Comparison of ENCODE assay signal across 8 cellular contexts in genomic region chr20:31861346-31862156, GRCh38. TPM values are rescaled to one million over a fixed set of nuclear protein-coding genes. Genes with fewer than 3 reads are reported as not detected.
DNase-seq lines count a peak whose midpoint lies in the region; ATAC-seq and TF ChIP-seq lines count a peak whose summit lies in the region.

No MANE protein-coding gene starts in this region.

- H3K27ac ChIP-seq in HUES64 (ENCODE audit: low read depth, low read length) (peak overlapping the region; percentile 32; the same call in 1 of the 2 replicates), PC-9 (no peak overlapping the region), gastroesophageal sphincter (peak overlapping the region in 2 of 4 donors; percentile 8 to 50), ovary (peak overlapping the region in 1 of 2 donors; percentile 32), thyroid gland (no peak overlapping the region)

- H3K4me3 ChIP-seq in HUES64 (ENCODE audit: low read length) (peak overlapping the region; percentile 66), PC-9 (peak overlapping the region; percentile 43), gastroesophageal sphincter (peak overlapping the region; percentile 14 to 59), ovary (peak overlapping the region; percentile 31), thyroid gland (replicated peaks in 1 of 3) (peak overlapping the region in 2 of 3 donors; percentile 22 to 46)

- peak overlapping the region; percentile 63 for H3K9ac ChIP-seq in HUES64 (ENCODE audit: low read depth, low read length)

- no peaks in the 10 kb centered on the region for H3K79me2 ChIP-seq in PC-9 (ENCODE audit: low read depth)

- TF ChIP-seq EP300 in gastroesophageal sphincter (IDR thresholded peaks at IDR 0.05) (no peak), ovary (IDR thresholded peaks at IDR 0.05) (no peak)

- H3F3A ChIP-seq in PC-9 (ENCODE audit: insufficient read depth, low read depth) = no peaks in the 10 kb centered on the region

- BruUV-seq in PC-9 (replicated peaks; lab: Mats Ljungman, UMichigan) = no TSS peak

- H3K4me2 ChIP-seq in PC-9 = peak overlapping the region; percentile 61

- WGBS in HUES64 = 1% methylated on average over 62 of the region's 62 CpGs
- 34 to 50% methylated on average over 3 to 8 of the region's 62 CpGs for WGBS in gastroesophageal sphincter (ENCODE audit: low coverage in 1 of 2), 2 donors
- WGBS in ovary, 3 donors = 3 to 12% (median 6%) methylated on average over 29 to 62 of the region's 62 CpGs
- 12 to 17% methylated on average over 21 to 30 of the region's 62 CpGs for WGBS in thyroid gland, 2 donors

- H3K4me1 ChIP-seq in HUES64 (ENCODE audit: insufficient read depth, low read length) (peaks cover 11% of the 10 kb centered on the region; the same call in 1 of the 2 replicates), PC-9 (replicated peaks; ENCODE audit: insufficient read depth) (no peaks in the 10 kb centered on the region), gastroesophageal sphincter (peaks cover 0 to 25% (median 13%) of the 10 kb centered on the region in 3 donors), ovary (ENCODE audit: insufficient read depth) (peaks cover 3% of the 10 kb centered on the region), thyroid gland (peaks cover 10 to 19% of the 10 kb centered on the region in 2 donors)

- H3K9me3 ChIP-seq in HUES64 (ENCODE audit: insufficient read depth, low read depth, low read length) = no peaks in the 10 kb centered on the region
- no peaks in the 10 kb centered on the region for H3K9me3 ChIP-seq in PC-9 (ENCODE audit: insufficient read depth, low read depth)
- no peaks in the 10 kb centered on the region for H3K9me3 ChIP-seq in gastroesophageal sphincter
- H3K9me3 ChIP-seq in ovary = no peaks in the 10 kb centered on the region
- no peaks in the 10 kb centered on the region for H3K9me3 ChIP-seq in thyroid gland

- intact Hi-C loops in PC-9 (cut with micrococcal nuclease; ENCODE audit: unreplicated experiment) (loop anchor here (1.0 kb wide), 1 partner anchor 9 kb away; the partner anchor contains the start of genes DUSP15 and TTLL9), ovary (cut with DNase I) (no loop called here), thyroid gland (cut with DNase I) (no loop called here)

- H3K4me1 Mint-ChIP-seq in activated T-helper 17 cell treated with anti-CD3 and anti-CD28 coated beads, Interleukin-2, amount 50 U/mL, for 72 hours = peaks cover 5% of the 10 kb centered on the region

- no peaks in the 10 kb centered on the region for H3K9me2 ChIP-seq in PC-9 (ENCODE audit: insufficient read depth)

- no peaks in the 10 kb centered on the region for H3K36me3 Mint-ChIP-seq in activated T-helper 17 cell treated with anti-CD3 and anti-CD28 coated beads, Interleukin-2, amount 50 U/mL, for 72 hours (ENCODE audit: low read depth)

- peak overlapping the region; percentile 16 for H3K27ac Mint-ChIP-seq in activated T-helper 17 cell treated with anti-CD3 and anti-CD28 coated beads, Interleukin-2, amount 50 U/mL, for 72 hours

- no peaks in the 10 kb centered on the region for H3K36me3 ChIP-seq in HUES64 (ENCODE audit: insufficient read depth, low read length)
- H3K36me3 ChIP-seq in PC-9 (ENCODE audit: low read depth) = no peaks in the 10 kb centered on the region
- no peaks in the 10 kb centered on the region for H3K36me3 ChIP-seq in gastroesophageal sphincter
- no peaks in the 10 kb centered on the region for H3K36me3 ChIP-seq in ovary
- no peaks in the 10 kb centered on the region for H3K36me3 ChIP-seq in thyroid gland

- TF ChIP-seq CTCF in PC-9 (conservative IDR thresholded peaks at IDR 0.05) (no peak), gastroesophageal sphincter (IDR thresholded peaks at IDR 0.05) (no peak), ovary (IDR thresholded peaks at IDR 0.05) (no peak), thyroid gland (IDR thresholded peaks at IDR 0.05) (no peak)

- no peak overlapping the region for H2AFZ ChIP-seq in PC-9

- ATAC-seq in activated T-helper 17 cell treated with anti-CD3 and anti-CD28 coated beads, Interleukin-2, amount 50 U/mL, for 72 hours (replicated peaks) = peak; percentile 70
- ATAC-seq in gastroesophageal sphincter (peak; percentile 54), HG02588 (IDR thresholded peaks at IDR 0.05; ENCODE audit: unreplicated experiment) (no peak)

- peaks cover 17% of the 10 kb centered on the region for H3K27me3 Mint-ChIP-seq in activated T-helper 17 cell treated with anti-CD3 and anti-CD28 coated beads, Interleukin-2, amount 50 U/mL, for 72 hours

- TF ChIP-seq POLR2A in gastroesophageal sphincter (IDR thresholded peaks at IDR 0.05) (no peak), ovary (IDR thresholded peaks at IDR 0.05) (no peak), thyroid gland (IDR thresholded peaks at IDR 0.05) (no peak)

- peak overlapping the region; percentile 64 for H3K4me3 Mint-ChIP-seq in activated T-helper 17 cell treated with anti-CD3 and anti-CD28 coated beads, Interleukin-2, amount 50 U/mL, for 72 hours

- H3K9me3 Mint-ChIP-seq in activated T-helper 17 cell treated with anti-CD3 and anti-CD28 coated beads, Interleukin-2, amount 50 U/mL, for 72 hours = no peaks in the 10 kb centered on the region

- H3K27me3 ChIP-seq in HUES64 (ENCODE audit: insufficient read depth, low read length) = no peaks in the 10 kb centered on the region; the same call in 1 of the 2 replicates
- peaks cover 92% of the 10 kb centered on the region for H3K27me3 ChIP-seq in PC-9 (ENCODE audit: insufficient read depth, low read depth)
- peaks cover 29% of the 10 kb centered on the region for H3K27me3 ChIP-seq in gastroesophageal sphincter
- no peaks in the 10 kb centered on the region for H3K27me3 ChIP-seq in ovary
- no peaks in the 10 kb centered on the region for H3K27me3 ChIP-seq in thyroid gland

- H4K20me1 ChIP-seq in PC-9 (ENCODE audit: insufficient read depth) = no peaks in the 10 kb centered on the region

- POLR2A ChIA-PET in PC-9 (lab: Charles Lee; ENCODE audit: unreplicated experiment) = no interaction called here

- DNase-seq in ELR (ENCODE audit: low read depth) = peak; percentile 55
- peak in 1 of 2 experiments; percentile 56 for DNase-seq in PC-9
- DNase-seq in ovary = peak; percentile 47 to 77 (median 70)
- peak; percentile 54 to 60 for DNase-seq in thyroid gland

- CTCF ChIA-PET in PC-9 (lab: Charles Lee) = no interaction called here

RNA-seq across cellular contexts. Expression of gene DUSP15, which starts 8.8 kb away (rescaled TPM):
- polyA plus RNA-seq in HUES64 (2013, experiment 1 of 2) = 1.7 TPM
- polyA plus RNA-seq in HUES64 (2013, experiment 2 of 2) = 2.5 TPM
- total RNA-seq in PC-9 (2021) = not detected in 2 replicates
- not detected for total RNA-seq in activated T-helper 17 cell treated with anti-CD3 and anti-CD28 coated beads, Interleukin-2, amount 50 U/mL, for 72 hours
- 1 to 10 TPM; 1.5 to 8.2 (median 4.5) TPM for total RNA-seq in gastroesophageal sphincter
- 10 to 100 TPM in 2 of 7 donors, 1 to 10 TPM in 5; 5.2 to 17.0 (median 6.9) TPM for total RNA-seq in ovary
- polyA plus RNA-seq in ovary = 1 to 10 TPM; 2.5 to 8.4 TPM
- total RNA-seq in thyroid gland = 1 to 10 TPM; 5.4 to 9.1 (median 7.0) TPM

RNA-seq across cellular contexts. Expression of gene TTLL9, which starts 8.9 kb away (rescaled TPM):
- 0.20 TPM for polyA plus RNA-seq in HUES64 (2013, experiment 1 of 2)
- polyA plus RNA-seq in HUES64 (2013, experiment 2 of 2) = 0.25 TPM
- total RNA-seq in PC-9 (2021) (1.5 and 1.8 TPM in 2 replicates), gastroesophageal sphincter (under 1 TPM in 1 of 4 donors, not detected in 3; 0.47 TPM), ovary (10 to 100 TPM in 1 of 7 donors, 1 to 10 TPM in 1, under 1 TPM in 5; 0.25 to 10.6 (median 0.47) TPM), thyroid gland (1 to 10 TPM in 3 of 4 donors, under 1 TPM in 1; 0.40 to 1.5 (median 1.2) TPM)
- not detected for total RNA-seq in activated T-helper 17 cell treated with anti-CD3 and anti-CD28 coated beads, Interleukin-2, amount 50 U/mL, for 72 hours
- polyA plus RNA-seq in ovary = under 1 TPM; 0.24 to 0.30 TPM

RNA-seq across cellular contexts. Expression of gene FOXS1, which starts 16.1 kb away (rescaled TPM):
- polyA plus RNA-seq in HUES64 (2013, experiment 1 of 2) = 0.50 TPM
- polyA plus RNA-seq in HUES64 (2013, experiment 2 of 2) = 1.1 TPM
- total RNA-seq in PC-9 (2021) = not detected in 2 replicates
- total RNA-seq in activated T-helper 17 cell treated with anti-CD3 and anti-CD28 coated beads, Interleukin-2, amount 50 U/mL, for 72 hours = not detected
- total RNA-seq in gastroesophageal sphincter = 1 to 10 TPM in 2 of 4 donors, under 1 TPM in 1, not detected in 1; 0.62 to 3.9 (median 2.3) TPM
- 1 to 10 TPM in 2 of 7 donors, under 1 TPM in 3, not detected in 2; 0.40 to 1.5 (median 0.69) TPM for total RNA-seq in ovary
- polyA plus RNA-seq in ovary = 1 to 10 TPM in 1 of 2 donors, under 1 TPM in 1; 0.52 to 5.0 TPM
- 1 to 10 TPM in 1 of 4 donors, under 1 TPM in 1, not detected in 2; 0.44 to 1.0 TPM for total RNA-seq in thyroid gland

RNA-seq across cellular contexts. Expression of gene MYLK2, which starts 42.4 kb away (rescaled TPM):
- 0.60 TPM for polyA plus RNA-seq in HUES64 (2013, experiment 1 of 2)
- polyA plus RNA-seq in HUES64 (2013, experiment 2 of 2) = 0.19 TPM
- total RNA-seq in PC-9 (2021) (0.18 and 0.50 TPM in 2 replicates), gastroesophageal sphincter (under 1 TPM in 3 of 4 donors, not detected in 1; 0.27 to 0.54 (median 0.31) TPM), ovary (under 1 TPM in 1 of 7 donors, not detected in 6; 0.08 TPM), thyroid gland (under 1 TPM in 2 of 4 donors, not detected in 2; 0.22 to 0.83 TPM)
- total RNA-seq in activated T-helper 17 cell treated with anti-CD3 and anti-CD28 coated beads, Interleukin-2, amount 50 U/mL, for 72 hours = under 1 TPM; 0.40 to 0.86 TPM
- polyA plus RNA-seq in ovary = under 1 TPM; 0.20 to 0.35 TPM
